4 cellular contexts compared by ENCODE assay signal in the genomic region with DNA sequence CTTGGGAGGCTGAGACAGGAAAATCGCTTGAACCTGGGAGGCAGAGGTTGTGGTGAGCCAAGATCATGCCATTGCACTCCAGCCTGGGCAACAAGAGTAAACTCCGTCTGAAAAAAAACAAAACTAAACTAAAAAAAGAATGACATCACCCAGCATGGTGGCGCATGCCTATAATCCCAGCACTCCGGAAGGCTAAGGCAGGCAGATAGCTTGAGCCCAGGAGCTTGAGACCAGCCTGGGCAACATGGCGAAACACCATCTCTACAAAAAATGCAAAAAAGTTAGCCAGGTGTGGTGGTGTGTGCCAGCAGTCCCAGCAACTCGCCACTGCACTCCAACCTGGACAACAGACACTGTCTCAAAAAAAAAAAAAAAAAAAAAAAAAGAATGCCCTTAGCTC. TPM values are rescaled to one million over a fixed set of nuclear protein-coding genes. Genes with fewer than 3 reads are reported as not detected.
"Had no signal": no experiment of that assay in that cellular context is flagged by ENCODE, and none has a peak within 500 bp of the region (broad histone marks: within the 10 kb centered on the region; RNA-seq: fewer than 3 reads in every experiment).

No MANE protein-coding gene starts in this region.

RNA-seq across cellular contexts. Expression of a gene that starts 17.0 kb away (rescaled TPM):
- polyA plus RNA-seq: keratinocyte, mammary epithelial cell had no signal

RNA-seq across cellular contexts. Expression of a gene that starts 46.6 kb away (rescaled TPM):
- total RNA-seq: myocyte had no signal
- polyA plus RNA-seq: mammary epithelial cell; naive thymus-derived CD4-positive, alpha-beta T cell had no signal
